Comparison of ENCODE assay signal across 17 cellular contexts in genomic region chr20:45223136-45223535, GRCh38. TPM values are rescaled to one million over a fixed set of nuclear protein-coding genes. Genes with fewer than 3 reads are reported as not detected.
DNase-seq lines count a peak whose midpoint lies in the region; ATAC-seq, FAIRE-seq and TF ChIP-seq lines count a peak whose summit lies in the region.
"Had no signal": no experiment of that assay in that cellular context is flagged by ENCODE, and none has a peak within 500 bp of the region (broad histone marks: within the 10 kb centered on the region; RNA-seq: fewer than 3 reads in every experiment).

No MANE protein-coding gene starts in this region.

- H3K4me2 ChIP-seq in OCI-LY7 (ENCODE audit: low read length), result no peak overlapping the region
- H3K4me2 ChIP-seq: BLaER1 treated with 17β-estradiol and CSF1 and Interleukin-3, amounts not matched to agents 10 nM and 100 nM had no signal

- H3K4me1 ChIP-seq in OCI-LY7 (ENCODE audit: insufficient read depth, low read length, poor library complexity, severe bottlenecking), result no peaks in the 10 kb centered on the region
- H3K4me1 ChIP-seq: BLaER1 treated with 17β-estradiol and CSF1 and Interleukin-3, amounts not matched to agents 10 nM and 100 nM had no signal

- no peak overlapping the region for H3K4me3 Mint-ChIP-seq in stimulated activated effector memory CD8-positive, alpha-beta T cell treated with anti-CD3 and anti-CD28 coated beads, Interleukin-12 subunit alpha, Interleukin-12 subunit beta, amount 100 ng/mL, for 72 hours
- H3K4me3 Mint-ChIP-seq: CD4-positive, CD25-positive, alpha-beta regulatory T cell; HFFc6 had no signal

- POLR2A ChIA-PET in OCI-LY7 (lab: Charles Lee), result no interaction called here

- no peak overlapping the region for H2AFZ ChIP-seq in OCI-LY7 (ENCODE audit: low read length)

- CTCF ChIA-PET in OCI-LY7 (lab: Charles Lee; ENCODE audit: unreplicated experiment), result no interaction called here

- no peak for ATAC-seq in HG02938 (IDR thresholded peaks at IDR 0.05; ENCODE audit: unreplicated experiment)
- no peak for ATAC-seq in stimulated activated effector memory CD8-positive, alpha-beta T cell treated with anti-CD3 and anti-CD28 coated beads, Interleukin-12 subunit alpha, Interleukin-12 subunit beta, amount 100 ng/mL, for 72 hours

- H3K27me3 ChIP-seq in bronchial epithelial cell (ENCODE audit: control insufficient read depth, insufficient read depth, low read length), result no peaks in the 10 kb centered on the region
- H3K27me3 ChIP-seq: BLaER1 treated with 17β-estradiol and CSF1 and Interleukin-3, amounts not matched to agents 10 nM and 100 nM had no signal

- peak; percentile 23 for DNase-seq in NCI-H2196 (lab: John Stamatoyannopoulos, UW; ENCODE audit: unreplicated experiment)
- no peak for DNase-seq in NCI-H2196 treated with DMSO at 0.1 percent for 48 hours (lab: John Stamatoyannopoulos, UW; ENCODE audit: unreplicated experiment)
- DNase-seq in NCI-H2029 (lab: John Stamatoyannopoulos, UW), result peak; percentile 49
- peak; percentile 64 for DNase-seq in bronchial epithelial cell (ENCODE audit: low read depth)
- no peak for DNase-seq in OCI-LY7 (ENCODE audit: low spot score)
- DNase-seq in stimulated activated effector memory CD8-positive, alpha-beta T cell treated with anti-CD3 and anti-CD28 coated beads, Interleukin-12 subunit alpha, Interleukin-12 subunit beta, amount 100 ng/mL, for 72 hours (ENCODE audit: low spot score in 2 of 2), result no peak
- DNase-seq: ACHN; Calu3; CD4-positive, CD25-positive, alpha-beta regulatory T cell; DMS 273 treated with DMSO at 0.1 percent for 48 hours; HCEC 1CT; HFFc6 had no signal

- no peaks in the 10 kb centered on the region for H3K9me2 ChIP-seq in OCI-LY7 (ENCODE audit: insufficient read depth, low read length)

- no TSS peak for BruUV-seq in OCI-LY7 (replicated peaks; lab: Mats Ljungman, UMichigan)

- intact Hi-C loops in OCI-LY7 (cut with micrococcal nuclease; ENCODE audit: unreplicated experiment), result no loop called here

- H3K9me3 Mint-ChIP-seq in stimulated activated effector memory CD8-positive, alpha-beta T cell treated with anti-CD3 and anti-CD28 coated beads, Interleukin-12 subunit alpha, Interleukin-12 subunit beta, amount 100 ng/mL, for 72 hours, result no peaks in the 10 kb centered on the region
- H3K9me3 Mint-ChIP-seq: CD4-positive, CD25-positive, alpha-beta regulatory T cell; HFFc6 had no signal

- no peak for FAIRE-seq in bronchial epithelial cell (lab: Jason Lieb, UNC)

- H3K27ac Mint-ChIP-seq in stimulated activated effector memory CD8-positive, alpha-beta T cell treated with anti-CD3 and anti-CD28 coated beads, Interleukin-12 subunit alpha, Interleukin-12 subunit beta, amount 100 ng/mL, for 72 hours, result no peak overlapping the region
- H3K27ac Mint-ChIP-seq: CD4-positive, CD25-positive, alpha-beta regulatory T cell; HFFc6 had no signal

- H3K9me3 ChIP-seq in OCI-LY7 (ENCODE audit: low read length), result no peaks in the 10 kb centered on the region
- H3K9me3 ChIP-seq: BLaER1 treated with 17β-estradiol and CSF1 and Interleukin-3, amounts not matched to agents 10 nM and 100 nM had no signal

- H3K4me3 ChIP-seq in bronchial epithelial cell (ENCODE audit: low read depth, low read length) (no peak overlapping the region), OCI-LY7 (ENCODE audit: low read depth, low read length, poor library complexity, severe bottlenecking) (no peak overlapping the region)
- H3K4me3 ChIP-seq: BLaER1 treated with 17β-estradiol and CSF1 and Interleukin-3, amounts not matched to agents 10 nM and 100 nM had no signal

- H3K4me1 Mint-ChIP-seq in stimulated activated effector memory CD8-positive, alpha-beta T cell treated with anti-CD3 and anti-CD28 coated beads, Interleukin-12 subunit alpha, Interleukin-12 subunit beta, amount 100 ng/mL, for 72 hours, result no peaks in the 10 kb centered on the region
- H3K4me1 Mint-ChIP-seq: CD4-positive, CD25-positive, alpha-beta regulatory T cell had no signal

- no peak overlapping the region for H3K27ac ChIP-seq in OCI-LY7 (ENCODE audit: low read depth, low read length, poor library complexity, severe bottlenecking)
- H3K27ac ChIP-seq: BLaER1 treated with 17β-estradiol and CSF1 and Interleukin-3, amounts not matched to agents 10 nM and 100 nM had no signal

- H3K36me3 ChIP-seq in bronchial epithelial cell (ENCODE audit: control insufficient read depth, insufficient read depth, low read length) (no peaks in the 10 kb centered on the region), OCI-LY7 (ENCODE audit: insufficient read depth, low read length) (no peaks in the 10 kb centered on the region)
- H3K36me3 ChIP-seq: BLaER1 treated with 17β-estradiol and CSF1 and Interleukin-3, amounts not matched to agents 10 nM and 100 nM had no signal

- no peak for TF ChIP-seq CTCF in bronchial epithelial cell (IDR thresholded peaks at IDR 0.05; ENCODE audit: insufficient read depth, low read length, severe bottlenecking)
- no peak for TF ChIP-seq CTCF in OCI-LY7 (conservative IDR thresholded peaks at IDR 0.05; ENCODE audit: low read length)

- H3K79me2 ChIP-seq in OCI-LY7 (ENCODE audit: insufficient read depth, low read depth, low read length), result no peaks in the 10 kb centered on the region

- H3K36me3 Mint-ChIP-seq in stimulated activated effector memory CD8-positive, alpha-beta T cell treated with anti-CD3 and anti-CD28 coated beads, Interleukin-12 subunit alpha, Interleukin-12 subunit beta, amount 100 ng/mL, for 72 hours, result no peaks in the 10 kb centered on the region
- H3K36me3 Mint-ChIP-seq: CD4-positive, CD25-positive, alpha-beta regulatory T cell had no signal

- no peaks in the 10 kb centered on the region for H4K20me1 ChIP-seq in OCI-LY7 (ENCODE audit: insufficient read depth, low read length)
- H4K20me1 ChIP-seq: BLaER1 treated with 17β-estradiol and CSF1 and Interleukin-3, amounts not matched to agents 10 nM and 100 nM had no signal

RNA-seq across cellular contexts. Expression of gene SEMG2, which starts 2.0 kb away (rescaled TPM):
- total RNA-seq in bronchial epithelial cell, result not detected in 2 replicates
- not detected in 2 replicates for total RNA-seq in OCI-LY7 (2014; rRNA removed; shearing (Covaris generic))
- not detected in 2 replicates for total RNA-seq in OCI-LY7 (2022)
- total RNA-seq: A172; Calu3; CD4-positive, CD25-positive, alpha-beta regulatory T cell; Daoy; H4; HFFc6 had no signal

RNA-seq across cellular contexts. Expression of gene SEMG1, which starts 16.3 kb away (rescaled TPM):
- not detected in 2 replicates for total RNA-seq in bronchial epithelial cell
- not detected in 2 replicates for total RNA-seq in OCI-LY7 (2014; rRNA removed; shearing (Covaris generic))
- not detected in 2 replicates for total RNA-seq in OCI-LY7 (2022)
- total RNA-seq: A172; CD4-positive, CD25-positive, alpha-beta regulatory T cell; Daoy; H4; HFFc6 had no signal

RNA-seq across cellular contexts. Expression of gene SLPI, which starts 31.2 kb away (rescaled TPM):
- total RNA-seq in bronchial epithelial cell (854 and 2,253 TPM in 2 replicates), OCI-LY7 (2022) (not detected in 2 replicates)
- not detected in 2 replicates for total RNA-seq in OCI-LY7 (2014; rRNA removed; shearing (Covaris generic))
- total RNA-seq: CD4-positive, CD25-positive, alpha-beta regulatory T cell; Daoy had no signal

RNA-seq across cellular contexts. Expression of gene PI3, which starts 48.4 kb away (rescaled TPM):
- total RNA-seq in bronchial epithelial cell (15.5 and 110 TPM in 2 replicates), OCI-LY7 (2022) (not detected in 2 replicates)
- total RNA-seq in OCI-LY7 (2014; rRNA removed; shearing (Covaris generic)), result not detected in 2 replicates
- total RNA-seq: A172; CD4-positive, CD25-positive, alpha-beta regulatory T cell; Daoy; H4; HFFc6 had no signal

Comparison
In these comparisons a context has a peak if more than half of its experiments do, and no peak if none do; other contexts are left out.
1. DNase-seq: peak in NCI-H2196 (single experiment), NCI-H2029 (single experiment) and bronchial epithelial cell (single experiment); none in NCI-H2196 treated with DMSO at 0.1 percent for 48 hours (single experiment), OCI-LY7 (single experiment) and stimulated activated effector memory CD8-positive, alpha-beta T cell treated with anti-CD3 and anti-CD28 coated beads, Interleukin-12 subunit alpha, Interleukin-12 subunit beta, amount 100 ng/mL, for 72 hours (0 of 2).
2. RNA of gene SLPI, which starts 31.2 kb away (total RNA-seq): 854 to 2,253 TPM in bronchial epithelial cell; not detected in OCI-LY7; every median in the first group is over 100 times any median in the second.